ENCODE assay signal across 31 cellular contexts in the genomic region with DNA sequence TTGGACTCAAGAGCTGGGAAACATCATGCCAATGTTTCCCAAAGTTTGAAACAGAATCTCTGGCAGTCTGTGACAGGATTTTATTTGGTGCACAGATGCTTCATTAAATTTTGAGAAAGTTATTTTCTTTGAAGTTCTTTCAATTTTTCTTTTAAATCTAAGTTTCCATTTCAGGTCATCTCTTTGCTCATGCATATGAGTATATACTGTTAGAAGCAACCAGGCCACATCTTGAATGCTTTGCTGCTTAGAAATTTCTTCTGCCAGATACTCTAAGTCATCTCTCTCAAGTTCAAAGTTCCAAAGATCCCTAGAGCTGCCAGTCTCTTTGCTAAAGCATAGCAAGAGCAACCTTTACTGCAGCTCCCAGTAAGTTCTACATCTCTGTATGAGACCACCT. TPM values are rescaled to one million over a fixed set of nuclear protein-coding genes. Genes with fewer than 3 reads are reported as not detected.
DNase-seq lines count a peak whose midpoint lies in the region; ATAC-seq, FAIRE-seq and TF ChIP-seq lines count a peak whose summit lies in the region.
"Had no signal": no experiment of that assay in that cellular context is flagged by ENCODE, and none has a peak within 500 bp of the region (broad histone marks: within the 10 kb centered on the region; RNA-seq: fewer than 3 reads in every experiment).

No MANE protein-coding gene starts in this region.

- H3K4me3 ChIP-seq in HepG2 (replicated peaks in 1 of 3; ENCODE audit: insufficient read depth in 1 of 3, low read depth in 2 of 3, low read length in 3 of 3) (no peak overlapping the region), right lobe of liver (no peak overlapping the region), HEK293 (ENCODE audit: low read depth, low read length) (no peak overlapping the region)
- H3K4me3 ChIP-seq: A549; BLaER1; BLaER1 treated with 17β-estradiol and CSF1 and Interleukin-3, amounts not matched to agents 10 nM and 100 nM had no signal

- DNase-seq in HepG2 (ENCODE audit: low spot score), result no peak
- DNase-seq in right lobe of liver, result no peak
- DNase-seq: 8988T; ACHN; AML-193; BE2C; C1 segment of cervical spinal cord; Caco-2; Calu3; CD4-positive, alpha-beta memory T cell; CD4-positive, alpha-beta T cell; CD4-positive, CD25-positive, alpha-beta regulatory T cell; CD8-positive, alpha-beta memory T cell; CD8-positive, alpha-beta T cell; COR-L47; DMS 273 treated with DMSO at 0.1 percent for 48 hours; DMS153; DMS53; DMS79; DMS79 treated with DMSO at 0.1 percent for 48 hours; DND-41; EL had no signal

- no peaks in the 10 kb centered on the region for H3K36me3 ChIP-seq in HepG2 (replicated peaks in 1 of 2; ENCODE audit: control insufficient read depth in 1 of 2, insufficient read depth in 2 of 2, low read length in 2 of 2)
- H3K36me3 ChIP-seq in right lobe of liver, result no peaks in the 10 kb centered on the region
- H3K36me3 ChIP-seq in HEK293 (ENCODE audit: control insufficient read depth in 2 of 2, insufficient read depth in 1 of 2, low read length in 2 of 2), result no peaks in the 10 kb centered on the region
- H3K36me3 ChIP-seq: BE2C, BLaER1 had no signal

- H3K79me2 ChIP-seq in HepG2 (ENCODE audit: insufficient read depth, low read length), result no peaks in the 10 kb centered on the region

- TF ChIP-seq POLR2A in HepG2 (IDR thresholded peaks at IDR 0.05; ENCODE audit: insufficient read depth in 1 of 2, low read depth in 2 of 2, low read length in 2 of 2), result no peak
- no peak for TF ChIP-seq POLR2A in right lobe of liver (IDR thresholded peaks at IDR 0.05)

- TF ChIP-seq EP300 in HepG2 (IDR thresholded peaks at IDR 0.05; ENCODE audit: low read depth in 2 of 2, low read length in 2 of 2) (no peak), HepG2 (CRISPR knock-in tag; IDR thresholded peaks at IDR 0.05; ENCODE audit: borderline replicate concordance) (no peak)

- no peak for TF ChIP-seq RAD21 in HepG2 (CRISPR knock-in tag; IDR thresholded peaks at IDR 0.05)

- ATAC-seq in HepG2, result no peak
- ATAC-seq in right lobe of liver, result no peak
- no peak for ATAC-seq in HG03571 (IDR thresholded peaks at IDR 0.05; ENCODE audit: unreplicated experiment)
- ATAC-seq: A549; CD8-positive, alpha-beta T cell had no signal

- POLR2A ChIA-PET in HepG2 (lab: Yijun Ruan, JAX) (no interaction called here), HEK293 (lab: Yijun Ruan, JAX) (no interaction called here)

- H2AFZ ChIP-seq in HepG2 (ENCODE audit: low read length), result no peak overlapping the region

- no peak for TF ChIP-seq CTCF in HepG2 (CRISPR knock-in tag; IDR thresholded peaks at IDR 0.05)
- TF ChIP-seq CTCF in right lobe of liver (IDR thresholded peaks at IDR 0.05), result no peak
- TF ChIP-seq CTCF in HEK293 (tag by site-specific recombination; IDR thresholded peaks at IDR 0.05), result no peak

- BruUV-seq in HepG2 (replicated peaks; lab: Mats Ljungman, UMichigan), result no TSS peak

- FAIRE-seq in HepG2 (lab: Jason Lieb, UNC), result no peak
- FAIRE-seq: A204.1, A549, D721Med had no signal

- in situ Hi-C loops in HepG2 (cut with HindIII; ENCODE audit: extremely low pct_ligation_motif_present, low pct_unique_long_range_greater_than_20kb), result no loop called here

- H3K4me1 ChIP-seq in HepG2 (ENCODE audit: insufficient read depth, low read length) (no peaks in the 10 kb centered on the region), right lobe of liver (peaks cover 0 to 4% (median 0%) of the 10 kb centered on the region in 4 donors), HEK293 (ENCODE audit: control insufficient read depth, insufficient read depth, low read length) (no peaks in the 10 kb centered on the region)
- H3K4me1 ChIP-seq: A549, BE2C, Caco-2 had no signal

- intact Hi-C loops in HepG2 (cut with micrococcal nuclease; ENCODE audit: unreplicated experiment), result no loop called here
- intact Hi-C loops in right lobe of liver (cut with DNase I), result no loop called here

- CTCF ChIA-PET in HepG2 (lab: Yijun Ruan, JAX; ENCODE audit: low intra/inter-chr PET ratio, low total read pairs), result no interaction called here
- CTCF ChIA-PET in HEK293 (lab: Yijun Ruan, JAX), result interaction anchor here (0.6 kb wide), 2 partner anchors 206 to 303 kb away, joined by 3 to 4 read pairs; no protein-coding TSS in a partner anchor

- H3K27me3 ChIP-seq in HepG2 (ENCODE audit: control insufficient read depth in 1 of 2, insufficient read depth in 2 of 2, low read length in 2 of 2) (no peaks in the 10 kb centered on the region; a peak in 1 of 5 replicates), right lobe of liver (no peaks in the 10 kb centered on the region)
- H3K27me3 ChIP-seq: BE2C; BLaER1; BLaER1 treated with 17β-estradiol and CSF1 and Interleukin-3, amounts not matched to agents 10 nM and 100 nM had no signal

- no peak overlapping the region for H3K4me2 ChIP-seq in HepG2 (ENCODE audit: low read depth, low read length)
- H3K4me2 ChIP-seq: A549; BLaER1; BLaER1 treated with 17β-estradiol and CSF1 and Interleukin-3, amounts not matched to agents 10 nM and 100 nM had no signal

- H3K9me3 ChIP-seq in HepG2 (ENCODE audit: low read length), result 0 out of 2 replicates have a peak, but pooled peaks cover 10% of the 10 kb centered on the region
- no peaks in the 10 kb centered on the region for H3K9me3 ChIP-seq in right lobe of liver
- peaks cover 2% of the 10 kb centered on the region; the same call in 1 of the 2 replicates for H3K9me3 ChIP-seq in HEK293 (ENCODE audit: control insufficient read depth, insufficient read depth, low read depth, low read length)
- H3K9me3 ChIP-seq: A549, BE2C had no signal

- H3K9ac ChIP-seq in HepG2 (ENCODE audit: insufficient read depth, low read depth, low read length), result no peak overlapping the region
- H3K9ac ChIP-seq: BLaER1; BLaER1 treated with 17β-estradiol and CSF1 and Interleukin-3, amounts not matched to agents 10 nM and 100 nM had no signal

- H3K27ac ChIP-seq in HepG2 (ENCODE audit: extremely low read length, insufficient read depth, low read length) (no peak overlapping the region), right lobe of liver (no peak overlapping the region), HEK293 (ENCODE audit: extremely low read depth, low read depth, low read length) (no peak overlapping the region)
- H3K27ac ChIP-seq: 22Rv1; A549; BLaER1; BLaER1 treated with 17β-estradiol and CSF1 and Interleukin-3, amounts not matched to agents 10 nM and 100 nM; C4-2B had no signal

- H4K20me1 ChIP-seq in HepG2 (ENCODE audit: insufficient read depth, low read length), result no peaks in the 10 kb centered on the region
- H4K20me1 ChIP-seq: BLaER1; BLaER1 treated with 17β-estradiol and CSF1 and Interleukin-3, amounts not matched to agents 10 nM and 100 nM had no signal

TF ChIP-seq in HepG2, 621 proteins besides CTCF, POLR2A, EP300 and RAD21:
- no peak for TF ChIP-seq ARHGAP35 (CRISPR knock-in tag; IDR thresholded peaks at IDR 0.05; ENCODE audit: borderline replicate concordance)
- TF ChIP-seq ZNF841 (CRISPR knock-in tag; IDR thresholded peaks at IDR 0.05; ENCODE audit: borderline replicate concordance), result peak; percentile 73; the same call in 1 of the 2 replicates

TF ChIP-seq in HEK293, 187 proteins besides CTCF, POLR2A, EP300 and RAD21:
- peak; percentile 57 for TF ChIP-seq SETDB1 (IDR thresholded peaks at IDR 0.05; ENCODE audit: insufficient read length, low read length)
- no peak for TF ChIP-seq YY1 (tag by site-specific recombination; IDR thresholded peaks at IDR 0.05)
TF ChIP-seq in HEK293: peak in this region for 1.

RNA-seq across cellular contexts. Expression of a gene that starts 59.1 kb away (rescaled TPM):
- total RNA-seq in HepG2 (2016; rRNA removed; fragmentation: Illumina TruSeq; extraction: Trizol), result 15.8 and 22.8 TPM in 2 replicates
- 4.7 and 5.9 TPM in 2 replicates for total RNA-seq in HepG2 (2016; cell fraction: cytosol; rRNA removed; fragmentation: Illumina TruSeq; extraction: Trizol; ENCODE audit: low read depth)
- total RNA-seq in HepG2 (2016; cell fraction: insoluble cytoplasmic fraction; rRNA removed; fragmentation: Illumina TruSeq; extraction: Trizol), result 15.4 and 23.4 TPM in 2 replicates
- 11.1 and 13.3 TPM in 2 replicates for total RNA-seq in HepG2 (2016; cell fraction: membrane; rRNA removed; fragmentation: Illumina TruSeq; extraction: Trizol)
- total RNA-seq in HepG2 (2016; cell fraction: nucleus; rRNA removed; fragmentation: Illumina TruSeq; extraction: Trizol), result 9.0 and 9.6 TPM in 2 replicates
- polyA plus RNA-seq in HepG2 (2011; rRNA removed), result 11.1 and 15.8 TPM in 2 replicates
- polyA plus RNA-seq in HepG2 (2011; cell fraction: cytosol; rRNA removed), result 6.9 and 10.4 TPM in 2 replicates
- polyA plus RNA-seq in HepG2 (2011; cell fraction: nucleus; rRNA removed), result 4.9 and 6.7 TPM in 2 replicates
- 11.8 and 14.7 TPM in 2 replicates for polyA plus RNA-seq in HepG2 (2012)
- 5.2 and 6.9 TPM in 2 replicates for polyA plus RNA-seq in HepG2 (2016; cell fraction: cytosol; fragmentation: Illumina TruSeq; extraction: Trizol; ENCODE audit: low read depth)
- 20.8 and 23.9 TPM in 2 replicates for polyA plus RNA-seq in HepG2 (2016; cell fraction: insoluble cytoplasmic fraction; fragmentation: Illumina TruSeq; extraction: Trizol; ENCODE audit: low read depth)
- 9.4 and 9.8 TPM in 2 replicates for polyA plus RNA-seq in HepG2 (2016; cell fraction: membrane; fragmentation: Illumina TruSeq; extraction: Trizol; ENCODE audit: low read depth)
- 10.5 and 12.2 TPM in 2 replicates for polyA plus RNA-seq in HepG2 (2016; cell fraction: nucleus; fragmentation: Illumina TruSeq; extraction: Trizol; ENCODE audit: insufficient read depth, low read depth)
- 4.6 and 5.8 TPM in 2 replicates for polyA minus RNA-seq in HepG2 (2011; rRNA and poly(A)+ RNA removed; ENCODE audit: low replicate concordance)
- polyA minus RNA-seq in HepG2 (2011; cell fraction: cytosol; rRNA and poly(A)+ RNA removed), result 4.8 and 7.3 TPM in 2 replicates
- polyA minus RNA-seq in HepG2 (2011; cell fraction: nucleus; rRNA and poly(A)+ RNA removed), result 8.2 and 9.3 TPM in 2 replicates
- 10 to 100 TPM; 14.6 to 27.1 (median 17.2) TPM for total RNA-seq in right lobe of liver
